In genomic region chr14:97924922-97925613, GRCh38 we compare ENCODE assay signal across 20 cellular contexts.
A peak's percentile ranks its signal among the peaks of the same experiment; 100 is the strongest.
DNase-seq lines count a peak whose midpoint lies in the region; ATAC-seq lines count a peak whose summit lies in the region.
"Had no signal": no experiment of that assay in that cellular context is flagged by ENCODE, and none has a peak within 500 bp of the region (broad histone marks: within the 10 kb centered on the region; RNA-seq: fewer than 3 reads in every experiment).

No MANE protein-coding gene starts in this region.

- H3K27me3 ChIP-seq in CD8-positive, alpha-beta memory T cell (ENCODE audit: insufficient read depth, low read length, poor library complexity, severe bottlenecking): no peaks in the 10 kb centered on the region
- H3K27me3 ChIP-seq: MG63 had no signal

- H3K9me3 ChIP-seq in CD8-positive, alpha-beta memory T cell (ENCODE audit: low read length): no peaks in the 10 kb centered on the region
- H3K9me3 ChIP-seq: Caco-2, MG63 had no signal

- H3K27me3 Mint-ChIP-seq in activated T-cell treated with anti-CD3 and anti-CD28 coated beads, Interleukin-2, amount 50 U/mL, for 24 hours: no peaks in the 10 kb centered on the region
- H3K27me3 Mint-ChIP-seq in CD8-positive, alpha-beta memory T cell: no peaks in the 10 kb centered on the region
- peaks cover 14% of the 10 kb centered on the region for H3K27me3 Mint-ChIP-seq in T-helper 2 cell treated with Interferon-gamma antibody and Interleukin-4, amounts not matched to agents 5 μg/mL and 100 μg/mL, for 36 hours (ENCODE audit: low read depth)
- H3K27me3 Mint-ChIP-seq in effector memory CD8-positive, alpha-beta T cell: no peaks in the 10 kb centered on the region

- H3K36me3 ChIP-seq in CD8-positive, alpha-beta memory T cell (ENCODE audit: insufficient read depth, low read length): no peaks in the 10 kb centered on the region
- H3K36me3 ChIP-seq: MG63 had no signal

- H3K4me1 ChIP-seq in CD8-positive, alpha-beta memory T cell (ENCODE audit: insufficient read depth, low read length): no peaks in the 10 kb centered on the region
- H3K4me1 ChIP-seq: Caco-2 had no signal

- DNase-seq in activated T-cell treated with anti-CD3 and anti-CD28 coated beads, Interleukin-2, amount 50 U/mL, for 24 hours: no peak
- DNase-seq in activated T-cell treated with anti-CD3 and anti-CD28 coated beads, Interleukin-2, amount 50 U/mL, for 1 hour: no peak
- peak in 1 of 5 donors; percentile 11 for DNase-seq in CD8-positive, alpha-beta memory T cell
- peak; percentile 48 for DNase-seq in T-helper 2 cell treated with Interferon-gamma antibody and Interleukin-4, amounts not matched to agents 5 μg/mL and 100 μg/mL, for 36 hours (ENCODE audit: low spot score)
- DNase-seq in effector memory CD8-positive, alpha-beta T cell: no peak
- DNase-seq in NCI-H2171 treated with DMSO at 0.1 percent for 48 hours (lab: John Stamatoyannopoulos, UW): no peak
- DNase-seq: Caco-2; CD4-positive, CD25-positive, alpha-beta regulatory T cell; DND-41; H9; HFFc6; Kasumi-1; MG63; NCI-H1417; NCI-H1694 treated with DMSO at 0.1 percent for 48 hours; NCI-H446 treated with DMSO at 0.1 percent for 48 hours; NCI-H526 treated with DMSO at 0.1 percent for 48 hours; OCI-M1 had no signal

- POLR2A ChIA-PET in CD8-positive, alpha-beta memory T cell (lab: Charles Lee): no interaction called here

- peak; percentile 69 for ATAC-seq in effector memory CD8-positive, alpha-beta T cell (replicated peaks)
- no peak for ATAC-seq in HG02981 (IDR thresholded peaks at IDR 0.05; ENCODE audit: unreplicated experiment)
- ATAC-seq: GM12878 had no signal

- H3K9me3 Mint-ChIP-seq in activated T-cell treated with anti-CD3 and anti-CD28 coated beads, Interleukin-2, amount 50 U/mL, for 24 hours: no peaks in the 10 kb centered on the region
- H3K9me3 Mint-ChIP-seq in CD8-positive, alpha-beta memory T cell: no peaks in the 10 kb centered on the region
- no peaks in the 10 kb centered on the region for H3K9me3 Mint-ChIP-seq in T-helper 2 cell treated with Interferon-gamma antibody and Interleukin-4, amounts not matched to agents 5 μg/mL and 100 μg/mL, for 36 hours
- no peaks in the 10 kb centered on the region for H3K9me3 Mint-ChIP-seq in effector memory CD8-positive, alpha-beta T cell
- H3K9me3 Mint-ChIP-seq: CD4-positive, CD25-positive, alpha-beta regulatory T cell; H9 had no signal

- CTCF ChIA-PET in CD8-positive, alpha-beta memory T cell (lab: Charles Lee): no interaction called here

- no peak overlapping the region for H3K27ac ChIP-seq in CD8-positive, alpha-beta memory T cell (ENCODE audit: low read depth, low read length)

- H3K36me3 Mint-ChIP-seq in activated T-cell treated with anti-CD3 and anti-CD28 coated beads, Interleukin-2, amount 50 U/mL, for 24 hours (ENCODE audit: low read depth): peaks cover 6% of the 10 kb centered on the region
- peaks cover 0 to 7% (median 6%) of the 10 kb centered on the region in 3 donors for H3K36me3 Mint-ChIP-seq in CD8-positive, alpha-beta memory T cell
- H3K36me3 Mint-ChIP-seq in T-helper 2 cell treated with Interferon-gamma antibody and Interleukin-4, amounts not matched to agents 5 μg/mL and 100 μg/mL, for 36 hours (ENCODE audit: low read depth): peaks cover 1% of the 10 kb centered on the region
- no peaks in the 10 kb centered on the region for H3K36me3 Mint-ChIP-seq in effector memory CD8-positive, alpha-beta T cell (ENCODE audit: insufficient read depth)

- no peak overlapping the region for H3K4me3 ChIP-seq in CD8-positive, alpha-beta memory T cell (ENCODE audit: low read length)
- H3K4me3 ChIP-seq: GM12878, MG63 had no signal

- peak overlapping the region; percentile 31 for H3K27ac Mint-ChIP-seq in activated T-cell treated with anti-CD3 and anti-CD28 coated beads, Interleukin-2, amount 50 U/mL, for 24 hours
- peak overlapping the region in 4 of 8 donors; percentile 4 to 55 (median 28) for H3K27ac Mint-ChIP-seq in CD8-positive, alpha-beta memory T cell
- H3K27ac Mint-ChIP-seq in T-helper 2 cell treated with Interferon-gamma antibody and Interleukin-4, amounts not matched to agents 5 μg/mL and 100 μg/mL, for 36 hours: peak overlapping the region; percentile 2
- H3K27ac Mint-ChIP-seq in effector memory CD8-positive, alpha-beta T cell: peak overlapping the region; percentile 2 to 61
- H3K27ac Mint-ChIP-seq: H9, HFFc6 had no signal

- no peak overlapping the region for H3K4me3 Mint-ChIP-seq in activated T-cell treated with anti-CD3 and anti-CD28 coated beads, Interleukin-2, amount 50 U/mL, for 24 hours
- peak overlapping the region in 4 of 7 donors; percentile 39 to 63 (median 47) for H3K4me3 Mint-ChIP-seq in CD8-positive, alpha-beta memory T cell
- no peak overlapping the region for H3K4me3 Mint-ChIP-seq in T-helper 2 cell treated with Interferon-gamma antibody and Interleukin-4, amounts not matched to agents 5 μg/mL and 100 μg/mL, for 36 hours
- peak overlapping the region; percentile 11 to 52 for H3K4me3 Mint-ChIP-seq in effector memory CD8-positive, alpha-beta T cell
- H3K4me3 Mint-ChIP-seq: CD4-positive, CD25-positive, alpha-beta regulatory T cell; H9; HFFc6 had no signal

- peaks cover 17% of the 10 kb centered on the region for H3K4me1 Mint-ChIP-seq in activated T-cell treated with anti-CD3 and anti-CD28 coated beads, Interleukin-2, amount 50 U/mL, for 24 hours (ENCODE audit: low read depth)
- H3K4me1 Mint-ChIP-seq in CD8-positive, alpha-beta memory T cell: peaks cover 16 to 27% (median 17%) of the 10 kb centered on the region in 3 donors
- H3K4me1 Mint-ChIP-seq in T-helper 2 cell treated with Interferon-gamma antibody and Interleukin-4, amounts not matched to agents 5 μg/mL and 100 μg/mL, for 36 hours (ENCODE audit: low read depth): peaks cover 15% of the 10 kb centered on the region
- H3K4me1 Mint-ChIP-seq in effector memory CD8-positive, alpha-beta T cell (ENCODE audit: low read depth in 2 of 2): peaks cover 6 to 10% of the 10 kb centered on the region in 2 donors
- H3K4me1 Mint-ChIP-seq: H9 had no signal

Comparison
In these comparisons a context has a peak if more than half of its experiments do, and no peak if none do; other contexts are left out.
1. H3K4me3 Mint-ChIP-seq: peak in CD8-positive, alpha-beta memory T cell (4 of 7) and effector memory CD8-positive, alpha-beta T cell (2 of 2); none in activated T-cell treated with anti-CD3 and anti-CD28 coated beads, Interleukin-2, amount 50 U/mL, for 24 hours (single experiment) and T-helper 2 cell treated with Interferon-gamma antibody and Interleukin-4, amounts not matched to agents 5 μg/mL and 100 μg/mL, for 36 hours (single experiment).